In genomic region chr3:143037867-143038266, GRCh38 we compare ENCODE assay signal across 16 cellular contexts. TPM values are rescaled to one million over a fixed set of nuclear protein-coding genes. Genes with fewer than 3 reads are reported as not detected.
A peak's percentile ranks its signal among the peaks of the same experiment; 100 is the strongest.
DNase-seq lines count a peak whose midpoint lies in the region; ATAC-seq, FAIRE-seq and TF ChIP-seq lines count a peak whose summit lies in the region.
"Had no signal": no experiment of that assay in that cellular context is flagged by ENCODE, and none has a peak within 500 bp of the region (broad histone marks: within the 10 kb centered on the region; RNA-seq: fewer than 3 reads in every experiment).

No MANE protein-coding gene starts in this region.

- H3K27ac ChIP-seq in A549 (no peak overlapping the region), OCI-LY3 (ENCODE audit: low read length) (peak overlapping the region; percentile 26; the same call in 1 of the 2 replicates), endodermal cell (ENCODE audit: low read depth, low read length) (no peak overlapping the region)

- POLR2A ChIA-PET in A549 (lab: Yijun Ruan, JAX) = no interaction called here

- peaks cover 29% of the 10 kb centered on the region for H3K36me3 Mint-ChIP-seq in endodermal cell (ENCODE audit: low read depth)

- H3K9ac ChIP-seq in OCI-LY3 (ENCODE audit: low read length) = no peak overlapping the region
- H3K9ac ChIP-seq in endodermal cell (ENCODE audit: extremely low read depth, low read length, poor library complexity, severe bottlenecking) = no peak overlapping the region

- CTCF ChIA-PET in A549 (lab: Yijun Ruan, JAX) = interaction anchor here (1.1 to 1.3 kb wide), 3 partner anchors 8 to 209 kb away, joined by 3 to 5 read pairs (median 4); no protein-coding TSS in a partner anchor

- no peak for TF ChIP-seq POLR2A in A549 (IDR thresholded peaks at IDR 0.05; ENCODE audit: low read length)

- TF ChIP-seq CTCF in A549 (IDR thresholded peaks at IDR 0.05) (peak; percentile 14; the same call in 1 of the 3 replicates), GM12872 (IDR thresholded peaks at IDR 0.05; ENCODE audit: insufficient read depth, low read depth, low read length) (0 out of 3 replicates have a peak, but pooled peaks have one; percentile 8), OCI-LY3 (IDR thresholded peaks at IDR 0.05; ENCODE audit: low read depth, low read length) (peak; percentile 30), endodermal cell (conservative IDR thresholded peaks at IDR 0.05) (peak; percentile 56), GM10266 (IDR thresholded peaks at IDR 0.05; ENCODE audit: control insufficient read depth, insufficient read depth, low read depth, missing control alignments) (no peak)

- FAIRE-seq in A549 (lab: Jason Lieb, UNC) = no peak
- FAIRE-seq: astrocyte had no signal

- peaks cover 10% of the 10 kb centered on the region; the same call in 1 of the 2 replicates for H3K79me2 ChIP-seq in OCI-LY3 (ENCODE audit: low read length)

- H2AFZ ChIP-seq in OCI-LY3 (ENCODE audit: low read depth, low read length) = no peak overlapping the region

- no peak overlapping the region for H3K27ac Mint-ChIP-seq in endodermal cell
- H3K27ac Mint-ChIP-seq: stimulated activated memory B cell treated with anti-CD40 and anti-IgM and Interleukin-4, amounts not matched to agents 10 μg/mL and 1 μg/mL and 100 μg/mL, for 72 hours had no signal

- H3K27me3 ChIP-seq in OCI-LY3 (ENCODE audit: low read depth, low read length) (no peaks in the 10 kb centered on the region), endodermal cell (ENCODE audit: control insufficient read depth, insufficient read depth, low read length, poor library complexity, severe bottlenecking) (no peaks in the 10 kb centered on the region)

- no peak overlapping the region for H3K4me3 Mint-ChIP-seq in endodermal cell
- H3K4me3 Mint-ChIP-seq: stimulated activated memory B cell treated with anti-CD40 and anti-IgM and Interleukin-4, amounts not matched to agents 10 μg/mL and 1 μg/mL and 100 μg/mL, for 72 hours had no signal

- H3K27me3 Mint-ChIP-seq in endodermal cell (ENCODE audit: insufficient read depth) = no peaks in the 10 kb centered on the region
- H3K27me3 Mint-ChIP-seq: stimulated activated memory B cell treated with anti-CD40 and anti-IgM and Interleukin-4, amounts not matched to agents 10 μg/mL and 1 μg/mL and 100 μg/mL, for 72 hours had no signal

- 62% methylated on average over 2 of the region's 2 CpGs for WGBS in A549 (ENCODE audit: missing lambda C conversion rate)
- 88 to 96% methylated on average over 1 to 2 of the region's 2 CpGs for WGBS in endodermal cell (ENCODE audit: insufficient coverage in 1 of 2, insufficient read length in 1 of 2), 2 experiments

- no peaks in the 10 kb centered on the region for H3K4me1 Mint-ChIP-seq in endodermal cell

- DNase-seq in A549 (ENCODE audit: low read depth in 1 of 2, low spot score in 1 of 2) (no peak), endodermal cell (no peak), cortex of kidney (lab: John Stamatoyannopoulos, UW) (no peak), GM10266 (ENCODE audit: extremely low spot score) (no peak)
- no peak for DNase-seq in stimulated activated CD4-positive, alpha-beta T cell treated with anti-CD3 and anti-CD28 coated beads, Interleukin-4, amount 100 ng/mL, for 24 hours
- DNase-seq: activated CD4-positive, alpha-beta T cell treated with anti-CD3 and anti-CD28 coated beads, Interleukin-2, amount 50 U/mL, for 1 hour; effector CD8-positive, alpha-beta T cell; KBM-7; NCI-H2081; stimulated activated CD4-positive, alpha-beta T cell treated with anti-CD3 and anti-CD28 coated beads, Interleukin-4, amount 100 ng/mL, for 1 hour; T-helper 2 cell had no signal

- peaks cover 54% of the 10 kb centered on the region for H3K36me3 ChIP-seq in OCI-LY3 (replicated peaks; ENCODE audit: low read depth, low read length)
- H3K36me3 ChIP-seq in endodermal cell (ENCODE audit: control insufficient read depth, insufficient read depth, low read length) = peaks cover 80% of the 10 kb centered on the region

- H4K20me1 ChIP-seq in OCI-LY3 (ENCODE audit: insufficient read depth, low read length) = 0 out of 2 replicates have a peak, but pooled peaks cover 2% of the 10 kb centered on the region

- H3K9me3 ChIP-seq in A549 (no peaks in the 10 kb centered on the region), OCI-LY3 (ENCODE audit: insufficient read depth, low read length) (no peaks in the 10 kb centered on the region), endodermal cell (ENCODE audit: control insufficient read depth, low read length) (no peaks in the 10 kb centered on the region)

- no peaks in the 10 kb centered on the region for H3K9me3 Mint-ChIP-seq in endodermal cell
- H3K9me3 Mint-ChIP-seq: stimulated activated memory B cell treated with anti-CD40 and anti-IgM and Interleukin-4, amounts not matched to agents 10 μg/mL and 1 μg/mL and 100 μg/mL, for 72 hours had no signal

- no peak overlapping the region for H3K4me3 ChIP-seq in A549
- no peak overlapping the region for H3K4me3 ChIP-seq in OCI-LY3 (ENCODE audit: low read length)
- H3K4me3 ChIP-seq in endodermal cell (ENCODE audit: low read length) = no peak overlapping the region

- H3K4me1 ChIP-seq in A549 = no peaks in the 10 kb centered on the region
- peaks cover 16% of the 10 kb centered on the region for H3K4me1 ChIP-seq in OCI-LY3 (ENCODE audit: low read length)
- H3K4me1 ChIP-seq in endodermal cell (ENCODE audit: control insufficient read depth, insufficient read depth, low read length) = peaks cover 4% of the 10 kb centered on the region

- peak; percentile 64 to 79; a peak in 5 of 6 replicates for ATAC-seq in A549
- no peak for ATAC-seq in GM21515 (IDR thresholded peaks at IDR 0.05; ENCODE audit: unreplicated experiment)
- ATAC-seq: stimulated activated memory B cell treated with anti-CD40 and anti-IgM and Interleukin-4, amounts not matched to agents 10 μg/mL and 1 μg/mL and 100 μg/mL, for 72 hours had no signal

- TF ChIP-seq RAD21 in A549 (conservative IDR thresholded peaks at IDR 0.05 in 1 of 2, IDR thresholded peaks at IDR 0.05 in 1 of 2) = no peak

- H3K4me2 ChIP-seq in A549 (no peak overlapping the region), OCI-LY3 (ENCODE audit: low read length) (no peak overlapping the region)

- no peak for TF ChIP-seq EP300 in A549 (IDR thresholded peaks at IDR 0.05)

TF ChIP-seq in A549, 52 proteins besides CTCF, POLR2A, EP300 and RAD21:
- TF ChIP-seq HOXB13 (CRISPR knock-in tag; IDR thresholded peaks at IDR 0.05; ENCODE audit: low read depth) (no peak), MAFK (IDR thresholded peaks at IDR 0.05; ENCODE audit: partially characterized antibody) (no peak), HEYL (CRISPR knock-in tag; IDR thresholded peaks at IDR 0.05) (no peak), FOXS1 (CRISPR knock-in tag; IDR thresholded peaks at IDR 0.05) (no peak), USF2 (IDR thresholded peaks at IDR 0.05) (no peak), TFCP2L1 (CRISPR knock-in tag; IDR thresholded peaks at IDR 0.05) (no peak), JUN (IDR thresholded peaks at IDR 0.05) (no peak)

RNA-seq across cellular contexts. Expression of gene U2SURP, which starts 36.5 kb away (rescaled TPM):
- 109 and 166 TPM in 2 replicates for polyA plus RNA-seq in A549 (2011; rRNA removed)
- polyA plus RNA-seq in A549 (2012; cell fraction: cytosol; rRNA removed) = 15.6 and 20.1 TPM in 2 replicates
- polyA plus RNA-seq in A549 (2012; cell fraction: nucleus; rRNA removed) = 15.9 and 22.4 TPM in 2 replicates
- polyA plus RNA-seq in A549 (2017; fragmentation: RNase III; extraction: RNeasy Plus Mini Kit Qiagen cat#74134 plus additional on column Dnase treatment) = 87.8 to 104 TPM (median 90.1 TPM) in 3 replicates
- polyA minus RNA-seq in A549 (2011; rRNA and poly(A)+ RNA removed) = 75.1 and 82.8 TPM in 2 replicates
- total RNA-seq in endodermal cell = 100 to 1,000 TPM; 139 to 160 TPM
- 117 TPM for polyA plus RNA-seq in endodermal cell (2013, experiment 1 of 2)
- polyA plus RNA-seq in endodermal cell (2013, experiment 2 of 2) = 121 TPM
